ENCODE assay signal across 10 cellular contexts in the genomic region with DNA sequence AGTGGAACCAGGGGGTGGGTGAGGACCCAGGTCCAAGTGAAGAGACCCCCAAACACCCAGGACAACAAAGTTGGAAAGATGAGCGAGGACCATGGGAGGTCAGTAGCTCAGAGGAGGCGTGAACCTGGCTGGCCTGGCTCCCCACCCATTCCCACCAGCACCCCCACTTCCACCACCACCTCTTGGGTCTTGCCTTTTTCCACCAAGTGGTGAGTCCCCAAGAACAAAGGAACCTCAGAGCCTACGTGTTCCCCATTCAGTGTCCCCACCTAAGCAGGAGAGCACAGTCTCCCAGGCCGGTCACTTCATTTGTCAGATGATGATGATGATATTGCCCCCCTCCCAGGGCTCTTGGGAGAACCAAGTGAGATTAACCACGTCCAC. TPM values are rescaled to one million over a fixed set of nuclear protein-coding genes. Genes with fewer than 3 reads are reported as not detected.
DNase-seq lines count a peak whose midpoint lies in the region; ATAC-seq, FAIRE-seq and TF ChIP-seq lines count a peak whose summit lies in the region.
"Had no signal": no experiment of that assay in that cellular context is flagged by ENCODE, and none has a peak within 500 bp of the region (broad histone marks: within the 10 kb centered on the region; RNA-seq: fewer than 3 reads in every experiment).

No MANE protein-coding gene starts in this region.

- peaks cover 27 to 32% of the 10 kb centered on the region in 2 experiments for H3K36me3 ChIP-seq in HepG2 (replicated peaks in 1 of 2; ENCODE audit: control insufficient read depth in 1 of 2, insufficient read depth in 2 of 2, low read length in 2 of 2)

- no peaks in the 10 kb centered on the region for H3K9me3 Mint-ChIP-seq in activated naive CD8-positive, alpha-beta T cell treated with anti-CD3 and anti-CD28 coated beads, Interleukin-2, amount 10 ng/mL, durations not matched to agents 7 days and 5 days
- no peaks in the 10 kb centered on the region for H3K9me3 Mint-ChIP-seq in activated naive CD8-positive, alpha-beta T cell treated with anti-CD3 and anti-CD28 coated beads for 36 hours
- H3K9me3 Mint-ChIP-seq in activated CD4-positive, alpha-beta memory T cell treated with anti-CD3 and anti-CD28 coated beads, Interleukin-2, amount 10 ng/mL, durations not matched to agents 7 days and 5 days: no peaks in the 10 kb centered on the region
- no peaks in the 10 kb centered on the region for H3K9me3 Mint-ChIP-seq in stimulated activated naive B cell treated with anti-CD40 and anti-IgM and Interleukin-4, amounts not matched to agents 10 μg/mL and 1 μg/mL and 100 μg/mL, for 72 hours
- H3K9me3 Mint-ChIP-seq: GM23338 had no signal

- POLR2A ChIA-PET in activated naive CD8-positive, alpha-beta T cell treated with anti-CD3 and anti-CD28 coated beads, Interleukin-2, amount 10 ng/mL, durations not matched to agents 7 days and 5 days (lab: Charles Lee): interaction anchor here (0.5 to 2.2 kb wide), 6 partner anchors 9 to 97 kb away, joined by 3 to 7 read pairs (median 4); a partner anchor contains a TSS
- POLR2A ChIA-PET in activated CD4-positive, alpha-beta memory T cell treated with anti-CD3 and anti-CD28 coated beads, Interleukin-2, amount 10 ng/mL, durations not matched to agents 7 days and 5 days (lab: Charles Lee): interaction anchor here (0.6 to 3.2 kb wide), 13 partner anchors 8 to 283 kb away, joined by 3 to 14 read pairs (median 5); a partner anchor contains a TSS
- POLR2A ChIA-PET in HepG2 (lab: Yijun Ruan, JAX): interaction anchor here (0.9 to 8.2 kb wide), 28 partner anchors 8 to 236 kb away, joined by 3 to 66 read pairs (median 6); a partner anchor contains a TSS

- DNase-seq in activated naive CD8-positive, alpha-beta T cell treated with anti-CD3 and anti-CD28 coated beads, Interleukin-2, amount 10 ng/mL, durations not matched to agents 7 days and 5 days: no peak
- no peak for DNase-seq in activated naive CD8-positive, alpha-beta T cell treated with anti-CD3 and anti-CD28 coated beads for 36 hours
- no peak for DNase-seq in activated CD4-positive, alpha-beta memory T cell treated with anti-CD3 and anti-CD28 coated beads, Interleukin-2, amount 10 ng/mL, durations not matched to agents 7 days and 5 days
- DNase-seq in HepG2 (ENCODE audit: low spot score) (no peak), NCI-H524 (lab: John Stamatoyannopoulos, UW) (no peak), foreskin melanocyte (no peak), SKM-1 (lab: John Stamatoyannopoulos, UW; ENCODE audit: unreplicated experiment) (no peak)
- no peak for DNase-seq in stimulated activated naive B cell treated with anti-CD40 and anti-IgM and Interleukin-4, amounts not matched to agents 10 μg/mL and 1 μg/mL and 100 μg/mL, for 72 hours

- peaks cover 55% of the 10 kb centered on the region for H3K4me1 ChIP-seq in HepG2 (ENCODE audit: insufficient read depth, low read length)

- 97% methylated on average over 5 of the region's 5 CpGs for WGBS in HepG2 (ENCODE audit: low lambda C conversion rate)

- H3K4me3 Mint-ChIP-seq in activated naive CD8-positive, alpha-beta T cell treated with anti-CD3 and anti-CD28 coated beads, Interleukin-2, amount 10 ng/mL, durations not matched to agents 7 days and 5 days: no peak overlapping the region
- no peak overlapping the region for H3K4me3 Mint-ChIP-seq in activated naive CD8-positive, alpha-beta T cell treated with anti-CD3 and anti-CD28 coated beads for 36 hours
- H3K4me3 Mint-ChIP-seq in activated CD4-positive, alpha-beta memory T cell treated with anti-CD3 and anti-CD28 coated beads, Interleukin-2, amount 10 ng/mL, durations not matched to agents 7 days and 5 days: no peak overlapping the region
- H3K4me3 Mint-ChIP-seq in stimulated activated naive B cell treated with anti-CD40 and anti-IgM and Interleukin-4, amounts not matched to agents 10 μg/mL and 1 μg/mL and 100 μg/mL, for 72 hours: peak overlapping the region; percentile 76 to 78
- H3K4me3 Mint-ChIP-seq: GM23338 had no signal

- no peak for TF ChIP-seq CTCF in HepG2 (CRISPR knock-in tag; IDR thresholded peaks at IDR 0.05)

- BruUV-seq in HepG2 (replicated peaks; lab: Mats Ljungman, UMichigan): TSS peak; percentile 60

- H3K36me3 Mint-ChIP-seq in activated naive CD8-positive, alpha-beta T cell treated with anti-CD3 and anti-CD28 coated beads, Interleukin-2, amount 10 ng/mL, durations not matched to agents 7 days and 5 days: peaks cover 2% of the 10 kb centered on the region
- H3K36me3 Mint-ChIP-seq in activated naive CD8-positive, alpha-beta T cell treated with anti-CD3 and anti-CD28 coated beads for 36 hours: peaks cover 29% of the 10 kb centered on the region
- H3K36me3 Mint-ChIP-seq in activated CD4-positive, alpha-beta memory T cell treated with anti-CD3 and anti-CD28 coated beads, Interleukin-2, amount 10 ng/mL, durations not matched to agents 7 days and 5 days (ENCODE audit: low read depth): peaks cover 24% of the 10 kb centered on the region
- peaks cover 35 to 45% of the 10 kb centered on the region in 2 donors for H3K36me3 Mint-ChIP-seq in stimulated activated naive B cell treated with anti-CD40 and anti-IgM and Interleukin-4, amounts not matched to agents 10 μg/mL and 1 μg/mL and 100 μg/mL, for 72 hours

- H3K4me2 ChIP-seq in HepG2 (ENCODE audit: low read depth, low read length): peak overlapping the region; percentile 88

- intact Hi-C loops in HepG2 (cut with micrococcal nuclease; ENCODE audit: unreplicated experiment): loop anchor here (10.0 kb wide), 1 partner anchor 147 kb away; a partner anchor contains a TSS

- H3K79me2 ChIP-seq in HepG2 (ENCODE audit: insufficient read depth, low read length): no peaks in the 10 kb centered on the region

- H3K27ac Mint-ChIP-seq in activated naive CD8-positive, alpha-beta T cell treated with anti-CD3 and anti-CD28 coated beads, Interleukin-2, amount 10 ng/mL, durations not matched to agents 7 days and 5 days: peak overlapping the region; percentile 87
- H3K27ac Mint-ChIP-seq in activated naive CD8-positive, alpha-beta T cell treated with anti-CD3 and anti-CD28 coated beads for 36 hours: no peak overlapping the region
- peak overlapping the region; percentile 84 for H3K27ac Mint-ChIP-seq in activated CD4-positive, alpha-beta memory T cell treated with anti-CD3 and anti-CD28 coated beads, Interleukin-2, amount 10 ng/mL, durations not matched to agents 7 days and 5 days
- peak overlapping the region; percentile 93 for H3K27ac Mint-ChIP-seq in stimulated activated naive B cell treated with anti-CD40 and anti-IgM and Interleukin-4, amounts not matched to agents 10 μg/mL and 1 μg/mL and 100 μg/mL, for 72 hours
- H3K27ac Mint-ChIP-seq: GM23338 had no signal

- ATAC-seq in activated naive CD8-positive, alpha-beta T cell treated with anti-CD3 and anti-CD28 coated beads, Interleukin-2, amount 10 ng/mL, durations not matched to agents 7 days and 5 days (ENCODE audit: low read depth): no peak
- no peak for ATAC-seq in HepG2
- no peak for ATAC-seq in stimulated activated naive B cell treated with anti-CD40 and anti-IgM and Interleukin-4, amounts not matched to agents 10 μg/mL and 1 μg/mL and 100 μg/mL, for 72 hours (replicated peaks)

- peak overlapping the region; percentile 62; the same call in 1 of the 2 replicates for H3K9ac ChIP-seq in HepG2 (ENCODE audit: insufficient read depth, low read depth, low read length)

- H3K9me3 ChIP-seq in HepG2 (ENCODE audit: low read length): no peaks in the 10 kb centered on the region

- FAIRE-seq in HepG2 (lab: Jason Lieb, UNC): no peak

- peaks cover 22% of the 10 kb centered on the region for H3K4me1 Mint-ChIP-seq in activated naive CD8-positive, alpha-beta T cell treated with anti-CD3 and anti-CD28 coated beads, Interleukin-2, amount 10 ng/mL, durations not matched to agents 7 days and 5 days
- peaks cover 26% of the 10 kb centered on the region for H3K4me1 Mint-ChIP-seq in activated naive CD8-positive, alpha-beta T cell treated with anti-CD3 and anti-CD28 coated beads for 36 hours
- H3K4me1 Mint-ChIP-seq in activated CD4-positive, alpha-beta memory T cell treated with anti-CD3 and anti-CD28 coated beads, Interleukin-2, amount 10 ng/mL, durations not matched to agents 7 days and 5 days: peaks cover 39% of the 10 kb centered on the region
- H3K4me1 Mint-ChIP-seq in stimulated activated naive B cell treated with anti-CD40 and anti-IgM and Interleukin-4, amounts not matched to agents 10 μg/mL and 1 μg/mL and 100 μg/mL, for 72 hours: peaks cover 29 to 42% of the 10 kb centered on the region in 2 donors
- H3K4me1 Mint-ChIP-seq: GM23338 had no signal

- TF ChIP-seq EP300 in HepG2 (IDR thresholded peaks at IDR 0.05; ENCODE audit: low read depth in 2 of 2, low read length in 2 of 2) (no peak), HepG2 (CRISPR knock-in tag; IDR thresholded peaks at IDR 0.05; ENCODE audit: borderline replicate concordance) (no peak)

- no peaks in the 10 kb centered on the region for H3K27me3 ChIP-seq in HepG2 (ENCODE audit: control insufficient read depth in 1 of 2, insufficient read depth in 2 of 2, low read length in 2 of 2)

- H2AFZ ChIP-seq in HepG2 (ENCODE audit: low read length): no peak overlapping the region
- H2AFZ ChIP-seq: GM23338 had no signal

- TF ChIP-seq RAD21 in HepG2 (CRISPR knock-in tag; IDR thresholded peaks at IDR 0.05): no peak

- H3K27ac ChIP-seq in HepG2 (ENCODE audit: extremely low read length, insufficient read depth, low read length): peak overlapping the region; percentile 70

- H4K20me1 ChIP-seq in HepG2 (ENCODE audit: insufficient read depth, low read length): no peaks in the 10 kb centered on the region

- CTCF ChIA-PET in activated CD4-positive, alpha-beta memory T cell treated with anti-CD3 and anti-CD28 coated beads, Interleukin-2, amount 10 ng/mL, durations not matched to agents 7 days and 5 days (lab: Charles Lee): interaction anchor here (0.8 to 1.4 kb wide), 3 partner anchors 8 to 93 kb away, joined by 3 to 9 read pairs (median 5); no protein-coding TSS in a partner anchor
- CTCF ChIA-PET in HepG2 (lab: Yijun Ruan, JAX; ENCODE audit: low intra/inter-chr PET ratio, low total read pairs): no interaction called here

- in situ Hi-C loops in HepG2 (cut with HindIII; ENCODE audit: extremely low pct_ligation_motif_present, low pct_unique_long_range_greater_than_20kb): no loop called here

- H3K4me3 ChIP-seq in HepG2 (replicated peaks in 1 of 3; ENCODE audit: insufficient read depth in 1 of 3, low read depth in 2 of 3, low read length in 3 of 3): peak overlapping the region in 1 of 3 experiments; percentile 72; a peak in 1 of 6 replicates
- H3K4me3 ChIP-seq: GM23338 had no signal

- no peaks in the 10 kb centered on the region for H3K27me3 Mint-ChIP-seq in activated naive CD8-positive, alpha-beta T cell treated with anti-CD3 and anti-CD28 coated beads, Interleukin-2, amount 10 ng/mL, durations not matched to agents 7 days and 5 days
- peaks cover 6% of the 10 kb centered on the region for H3K27me3 Mint-ChIP-seq in activated naive CD8-positive, alpha-beta T cell treated with anti-CD3 and anti-CD28 coated beads for 36 hours
- no peaks in the 10 kb centered on the region for H3K27me3 Mint-ChIP-seq in activated CD4-positive, alpha-beta memory T cell treated with anti-CD3 and anti-CD28 coated beads, Interleukin-2, amount 10 ng/mL, durations not matched to agents 7 days and 5 days
- no peaks in the 10 kb centered on the region for H3K27me3 Mint-ChIP-seq in stimulated activated naive B cell treated with anti-CD40 and anti-IgM and Interleukin-4, amounts not matched to agents 10 μg/mL and 1 μg/mL and 100 μg/mL, for 72 hours

- TF ChIP-seq POLR2A in HepG2 (IDR thresholded peaks at IDR 0.05; ENCODE audit: insufficient read depth in 1 of 2, low read depth in 2 of 2, low read length in 2 of 2): no peak

RNA-seq across cellular contexts. Expression of a gene that starts 0.5 kb away (rescaled TPM):
- 1 to 10 TPM; 5.2 to 5.7 TPM for total RNA-seq in activated naive CD8-positive, alpha-beta T cell treated with anti-CD3 and anti-CD28 coated beads, Interleukin-2, amount 10 ng/mL, durations not matched to agents 7 days and 5 days
- total RNA-seq in activated naive CD8-positive, alpha-beta T cell treated with anti-CD3 and anti-CD28 coated beads for 36 hours: 1 to 10 TPM; 1.6 to 1.7 TPM
- 10 to 100 TPM; 11.0 to 12.2 TPM for total RNA-seq in activated CD4-positive, alpha-beta memory T cell treated with anti-CD3 and anti-CD28 coated beads, Interleukin-2, amount 10 ng/mL, durations not matched to agents 7 days and 5 days
- 0.79 and 0.86 TPM in 2 replicates for total RNA-seq in HepG2 (2016; rRNA removed; fragmentation: Illumina TruSeq; extraction: Trizol)
- total RNA-seq in HepG2 (2016; cell fraction: cytosol; rRNA removed; fragmentation: Illumina TruSeq; extraction: Trizol; ENCODE audit: low read depth): 0.26 and 0.61 TPM in 2 replicates
- total RNA-seq in HepG2 (2016; cell fraction: insoluble cytoplasmic fraction; rRNA removed; fragmentation: Illumina TruSeq; extraction: Trizol): 1.00 and 1.6 TPM in 2 replicates
- total RNA-seq in HepG2 (2016; cell fraction: membrane; rRNA removed; fragmentation: Illumina TruSeq; extraction: Trizol): 1.1 TPM in 2 replicates
- total RNA-seq in HepG2 (2016; cell fraction: nucleus; rRNA removed; fragmentation: Illumina TruSeq; extraction: Trizol): 1.1 and 1.5 TPM in 2 replicates
- polyA plus RNA-seq in HepG2 (2011; rRNA removed): 3.3 and 4.4 TPM in 2 replicates
- polyA plus RNA-seq in HepG2 (2011; cell fraction: cytosol; rRNA removed): 1.2 and 1.4 TPM in 2 replicates
- 14.3 and 22.4 TPM in 2 replicates for polyA plus RNA-seq in HepG2 (2011; cell fraction: nucleus; rRNA removed)
- 4.3 and 5.0 TPM in 2 replicates for polyA plus RNA-seq in HepG2 (2012)
- polyA plus RNA-seq in HepG2 (2016; cell fraction: cytosol; fragmentation: Illumina TruSeq; extraction: Trizol; ENCODE audit: low read depth): 0.23 and 0.25 TPM in 2 replicates
- polyA plus RNA-seq in HepG2 (2016; cell fraction: insoluble cytoplasmic fraction; fragmentation: Illumina TruSeq; extraction: Trizol; ENCODE audit: low read depth): 0.87 and 1.4 TPM in 2 replicates
- polyA plus RNA-seq in HepG2 (2016; cell fraction: membrane; fragmentation: Illumina TruSeq; extraction: Trizol; ENCODE audit: low read depth): 0.29 and 0.52 TPM in 2 replicates
- 2.7 and 3.6 TPM in 2 replicates for polyA plus RNA-seq in HepG2 (2016; cell fraction: nucleus; fragmentation: Illumina TruSeq; extraction: Trizol; ENCODE audit: insufficient read depth, low read depth)
- 3.8 and 4.5 TPM in 2 replicates for polyA minus RNA-seq in HepG2 (2011; rRNA and poly(A)+ RNA removed; ENCODE audit: low replicate concordance)
- 2.0 and 3.0 TPM in 2 replicates for polyA minus RNA-seq in HepG2 (2011; cell fraction: cytosol; rRNA and poly(A)+ RNA removed)
- polyA minus RNA-seq in HepG2 (2011; cell fraction: nucleus; rRNA and poly(A)+ RNA removed): 3.0 and 9.0 TPM in 2 replicates

RNA-seq across cellular contexts. Expression of a gene that starts 15.2 kb away (rescaled TPM):
- 10 to 100 TPM; 13.1 to 18.1 TPM for total RNA-seq in activated naive CD8-positive, alpha-beta T cell treated with anti-CD3 and anti-CD28 coated beads, Interleukin-2, amount 10 ng/mL, durations not matched to agents 7 days and 5 days
- 1 to 10 TPM; 7.6 to 9.5 TPM for total RNA-seq in activated naive CD8-positive, alpha-beta T cell treated with anti-CD3 and anti-CD28 coated beads for 36 hours
- 10 to 100 TPM; 10.7 to 14.6 TPM for total RNA-seq in activated CD4-positive, alpha-beta memory T cell treated with anti-CD3 and anti-CD28 coated beads, Interleukin-2, amount 10 ng/mL, durations not matched to agents 7 days and 5 days
- 0.56 and 2.5 TPM in 2 replicates for total RNA-seq in HepG2 (2016; rRNA removed; fragmentation: Illumina TruSeq; extraction: Trizol)
- 2.3 TPM in 2 replicates for total RNA-seq in HepG2 (2016; cell fraction: cytosol; rRNA removed; fragmentation: Illumina TruSeq; extraction: Trizol; ENCODE audit: low read depth)
- total RNA-seq in HepG2 (2016; cell fraction: insoluble cytoplasmic fraction; rRNA removed; fragmentation: Illumina TruSeq; extraction: Trizol): 0.51 and 2.0 TPM in 2 replicates
- total RNA-seq in HepG2 (2016; cell fraction: membrane; rRNA removed; fragmentation: Illumina TruSeq; extraction: Trizol): 0.90 and 0.96 TPM in 2 replicates
- total RNA-seq in HepG2 (2016; cell fraction: nucleus; rRNA removed; fragmentation: Illumina TruSeq; extraction: Trizol): 2.3 and 5.6 TPM in 2 replicates
- polyA plus RNA-seq in HepG2 (2011; rRNA removed): 3.9 and 5.3 TPM in 2 replicates
- 0.92 and 1.1 TPM in 2 replicates for polyA plus RNA-seq in HepG2 (2011; cell fraction: cytosol; rRNA removed)
- 49.5 and 69.8 TPM in 2 replicates for polyA plus RNA-seq in HepG2 (2011; cell fraction: nucleus; rRNA removed)
- polyA plus RNA-seq in HepG2 (2012): 4.7 and 9.1 TPM in 2 replicates
- polyA plus RNA-seq in HepG2 (2016; cell fraction: cytosol; fragmentation: Illumina TruSeq; extraction: Trizol; ENCODE audit: low read depth): 0.23 and 0.59 TPM in 2 replicates
- 0.53 and 0.99 TPM in 2 replicates for polyA plus RNA-seq in HepG2 (2016; cell fraction: insoluble cytoplasmic fraction; fragmentation: Illumina TruSeq; extraction: Trizol; ENCODE audit: low read depth)
- polyA plus RNA-seq in HepG2 (2016; cell fraction: membrane; fragmentation: Illumina TruSeq; extraction: Trizol; ENCODE audit: low read depth): 0.41 and 0.44 TPM in 2 replicates
- polyA plus RNA-seq in HepG2 (2016; cell fraction: nucleus; fragmentation: Illumina TruSeq; extraction: Trizol; ENCODE audit: insufficient read depth, low read depth): 12.4 and 21.2 TPM in 2 replicates
- polyA minus RNA-seq in HepG2 (2011; rRNA and poly(A)+ RNA removed; ENCODE audit: low replicate concordance): not detected in 2 replicates
- polyA minus RNA-seq in HepG2 (2011; cell fraction: cytosol; rRNA and poly(A)+ RNA removed): not detected in 2 replicates
- polyA minus RNA-seq in HepG2 (2011; cell fraction: nucleus; rRNA and poly(A)+ RNA removed): 5.4 and 6.5 TPM in 2 replicates
- polyA plus RNA-seq: neural cell had no signal

RNA-seq across cellular contexts. Expression of a gene that starts 17.9 kb away (rescaled TPM):
- 10 to 100 TPM; 68.2 to 75.3 TPM for total RNA-seq in activated naive CD8-positive, alpha-beta T cell treated with anti-CD3 and anti-CD28 coated beads, Interleukin-2, amount 10 ng/mL, durations not matched to agents 7 days and 5 days
- 100 to 1,000 TPM; 176 to 181 TPM for total RNA-seq in activated naive CD8-positive, alpha-beta T cell treated with anti-CD3 and anti-CD28 coated beads for 36 hours
- 10 to 100 TPM; 84.1 to 88.4 TPM for total RNA-seq in activated CD4-positive, alpha-beta memory T cell treated with anti-CD3 and anti-CD28 coated beads, Interleukin-2, amount 10 ng/mL, durations not matched to agents 7 days and 5 days
- 56.1 and 59.2 TPM in 2 replicates for total RNA-seq in HepG2 (2016; rRNA removed; fragmentation: Illumina TruSeq; extraction: Trizol)
- total RNA-seq in HepG2 (2016; cell fraction: cytosol; rRNA removed; fragmentation: Illumina TruSeq; extraction: Trizol; ENCODE audit: low read depth): 36.5 and 36.9 TPM in 2 replicates
- 50.7 and 55.3 TPM in 2 replicates for total RNA-seq in HepG2 (2016; cell fraction: insoluble cytoplasmic fraction; rRNA removed; fragmentation: Illumina TruSeq; extraction: Trizol)
- 27.2 and 29.5 TPM in 2 replicates for total RNA-seq in HepG2 (2016; cell fraction: membrane; rRNA removed; fragmentation: Illumina TruSeq; extraction: Trizol)
- 86.8 and 97.8 TPM in 2 replicates for total RNA-seq in HepG2 (2016; cell fraction: nucleus; rRNA removed; fragmentation: Illumina TruSeq; extraction: Trizol)
- polyA plus RNA-seq in HepG2 (2011; rRNA removed): 14.7 and 19.9 TPM in 2 replicates
- 9.3 and 11.8 TPM in 2 replicates for polyA plus RNA-seq in HepG2 (2011; cell fraction: cytosol; rRNA removed)
- polyA plus RNA-seq in HepG2 (2011; cell fraction: nucleus; rRNA removed): 168 and 186 TPM in 2 replicates
- 66.0 and 85.3 TPM in 2 replicates for polyA plus RNA-seq in HepG2 (2012)
- 13.0 and 13.1 TPM in 2 replicates for polyA plus RNA-seq in HepG2 (2016; cell fraction: cytosol; fragmentation: Illumina TruSeq; extraction: Trizol; ENCODE audit: low read depth)
- polyA plus RNA-seq in HepG2 (2016; cell fraction: insoluble cytoplasmic fraction; fragmentation: Illumina TruSeq; extraction: Trizol; ENCODE audit: low read depth): 49.9 and 74.0 TPM in 2 replicates
- polyA plus RNA-seq in HepG2 (2016; cell fraction: membrane; fragmentation: Illumina TruSeq; extraction: Trizol; ENCODE audit: low read depth): 19.6 and 25.4 TPM in 2 replicates
- 221 and 231 TPM in 2 replicates for polyA plus RNA-seq in HepG2 (2016; cell fraction: nucleus; fragmentation: Illumina TruSeq; extraction: Trizol; ENCODE audit: insufficient read depth, low read depth)
- 58.3 and 63.6 TPM in 2 replicates for polyA minus RNA-seq in HepG2 (2011; rRNA and poly(A)+ RNA removed; ENCODE audit: low replicate concordance)
- polyA minus RNA-seq in HepG2 (2011; cell fraction: cytosol; rRNA and poly(A)+ RNA removed): 37.6 and 39.2 TPM in 2 replicates
- 34.9 and 47.5 TPM in 2 replicates for polyA minus RNA-seq in HepG2 (2011; cell fraction: nucleus; rRNA and poly(A)+ RNA removed)

RNA-seq across cellular contexts. Expression of a gene that starts 29.1 kb away (rescaled TPM):
- 10 to 100 TPM; 89.9 to 97.9 TPM for total RNA-seq in activated naive CD8-positive, alpha-beta T cell treated with anti-CD3 and anti-CD28 coated beads, Interleukin-2, amount 10 ng/mL, durations not matched to agents 7 days and 5 days
- 100 to 1,000 TPM; 145 TPM for total RNA-seq in activated naive CD8-positive, alpha-beta T cell treated with anti-CD3 and anti-CD28 coated beads for 36 hours
- 100 to 1,000 TPM; 100 to 108 TPM for total RNA-seq in activated CD4-positive, alpha-beta memory T cell treated with anti-CD3 and anti-CD28 coated beads, Interleukin-2, amount 10 ng/mL, durations not matched to agents 7 days and 5 days
- total RNA-seq in HepG2 (2016; rRNA removed; fragmentation: Illumina TruSeq; extraction: Trizol): 90.5 and 93.7 TPM in 2 replicates
- 84.8 and 113 TPM in 2 replicates for total RNA-seq in HepG2 (2016; cell fraction: cytosol; rRNA removed; fragmentation: Illumina TruSeq; extraction: Trizol; ENCODE audit: low read depth)
- 85.1 and 91.1 TPM in 2 replicates for total RNA-seq in HepG2 (2016; cell fraction: insoluble cytoplasmic fraction; rRNA removed; fragmentation: Illumina TruSeq; extraction: Trizol)
- 109 and 138 TPM in 2 replicates for total RNA-seq in HepG2 (2016; cell fraction: membrane; rRNA removed; fragmentation: Illumina TruSeq; extraction: Trizol)
- total RNA-seq in HepG2 (2016; cell fraction: nucleus; rRNA removed; fragmentation: Illumina TruSeq; extraction: Trizol): 34.2 and 38.1 TPM in 2 replicates
- 64.7 and 69.4 TPM in 2 replicates for polyA plus RNA-seq in HepG2 (2011; rRNA removed)
- polyA plus RNA-seq in HepG2 (2011; cell fraction: cytosol; rRNA removed): 89.7 and 101 TPM in 2 replicates
- 34.2 and 36.0 TPM in 2 replicates for polyA plus RNA-seq in HepG2 (2011; cell fraction: nucleus; rRNA removed)
- polyA plus RNA-seq in HepG2 (2012): 71.2 and 86.4 TPM in 2 replicates
- 98.5 and 146 TPM in 2 replicates for polyA plus RNA-seq in HepG2 (2016; cell fraction: cytosol; fragmentation: Illumina TruSeq; extraction: Trizol; ENCODE audit: low read depth)
- 103 and 104 TPM in 2 replicates for polyA plus RNA-seq in HepG2 (2016; cell fraction: insoluble cytoplasmic fraction; fragmentation: Illumina TruSeq; extraction: Trizol; ENCODE audit: low read depth)
- polyA plus RNA-seq in HepG2 (2016; cell fraction: membrane; fragmentation: Illumina TruSeq; extraction: Trizol; ENCODE audit: low read depth): 107 and 140 TPM in 2 replicates
- 61.6 and 67.5 TPM in 2 replicates for polyA plus RNA-seq in HepG2 (2016; cell fraction: nucleus; fragmentation: Illumina TruSeq; extraction: Trizol; ENCODE audit: insufficient read depth, low read depth)
- polyA minus RNA-seq in HepG2 (2011; rRNA and poly(A)+ RNA removed; ENCODE audit: low replicate concordance): 56.3 and 77.2 TPM in 2 replicates
- 44.2 and 47.4 TPM in 2 replicates for polyA minus RNA-seq in HepG2 (2011; cell fraction: cytosol; rRNA and poly(A)+ RNA removed)
- 7.2 and 10.2 TPM in 2 replicates for polyA minus RNA-seq in HepG2 (2011; cell fraction: nucleus; rRNA and poly(A)+ RNA removed)

RNA-seq across cellular contexts. Expression of a gene that starts 37.4 kb away (rescaled TPM):
- total RNA-seq in activated naive CD8-positive, alpha-beta T cell treated with anti-CD3 and anti-CD28 coated beads, Interleukin-2, amount 10 ng/mL, durations not matched to agents 7 days and 5 days: 1 to 10 TPM; 3.3 to 4.5 TPM
- total RNA-seq in activated naive CD8-positive, alpha-beta T cell treated with anti-CD3 and anti-CD28 coated beads for 36 hours: 1 to 10 TPM; 1.2 to 1.5 TPM
- 1 to 10 TPM; 2.8 to 3.0 TPM for total RNA-seq in activated CD4-positive, alpha-beta memory T cell treated with anti-CD3 and anti-CD28 coated beads, Interleukin-2, amount 10 ng/mL, durations not matched to agents 7 days and 5 days
- total RNA-seq in HepG2 (2016; rRNA removed; fragmentation: Illumina TruSeq; extraction: Trizol): 0.55 and 0.94 TPM in 2 replicates
- total RNA-seq in HepG2 (2016; cell fraction: cytosol; rRNA removed; fragmentation: Illumina TruSeq; extraction: Trizol; ENCODE audit: low read depth): 0.18 and 0.30 TPM in 2 replicates
- total RNA-seq in HepG2 (2016; cell fraction: insoluble cytoplasmic fraction; rRNA removed; fragmentation: Illumina TruSeq; extraction: Trizol): 0.87 and 0.97 TPM in 2 replicates
- 0.55 and 0.56 TPM in 2 replicates for total RNA-seq in HepG2 (2016; cell fraction: membrane; rRNA removed; fragmentation: Illumina TruSeq; extraction: Trizol)
- total RNA-seq in HepG2 (2016; cell fraction: nucleus; rRNA removed; fragmentation: Illumina TruSeq; extraction: Trizol): 0.38 and 0.47 TPM in 2 replicates
- polyA plus RNA-seq in HepG2 (2011; rRNA removed): 0.78 and 1.0 TPM in 2 replicates
- 0.67 and 0.72 TPM in 2 replicates for polyA plus RNA-seq in HepG2 (2011; cell fraction: cytosol; rRNA removed)
- 0.45 and 0.73 TPM in 2 replicates for polyA plus RNA-seq in HepG2 (2011; cell fraction: nucleus; rRNA removed)
- polyA plus RNA-seq in HepG2 (2012): 0.87 and 1.1 TPM in 2 replicates
- polyA plus RNA-seq in HepG2 (2016; cell fraction: cytosol; fragmentation: Illumina TruSeq; extraction: Trizol; ENCODE audit: low read depth): 0.08 and 0.12 TPM in 2 replicates
- polyA plus RNA-seq in HepG2 (2016; cell fraction: insoluble cytoplasmic fraction; fragmentation: Illumina TruSeq; extraction: Trizol; ENCODE audit: low read depth): 0.98 and 1.0 TPM in 2 replicates
- polyA plus RNA-seq in HepG2 (2016; cell fraction: membrane; fragmentation: Illumina TruSeq; extraction: Trizol; ENCODE audit: low read depth): 0.34 and 0.37 TPM in 2 replicates
- 0.93 and 1.0 TPM in 2 replicates for polyA plus RNA-seq in HepG2 (2016; cell fraction: nucleus; fragmentation: Illumina TruSeq; extraction: Trizol; ENCODE audit: insufficient read depth, low read depth)
- 0.46 and 2.2 TPM in 2 replicates for polyA minus RNA-seq in HepG2 (2011; rRNA and poly(A)+ RNA removed; ENCODE audit: low replicate concordance)
- polyA minus RNA-seq in HepG2 (2011; cell fraction: cytosol; rRNA and poly(A)+ RNA removed): 0.44 and 0.59 TPM in 2 replicates
- 0.25 and 0.39 TPM in 2 replicates for polyA minus RNA-seq in HepG2 (2011; cell fraction: nucleus; rRNA and poly(A)+ RNA removed)

Comparison
In these comparisons a context has a peak if more than half of its experiments do, and no peak if none do; other contexts are left out.
1. H3K4me3 Mint-ChIP-seq: peak in stimulated activated naive B cell treated with anti-CD40 and anti-IgM and Interleukin-4, amounts not matched to agents 10 μg/mL and 1 μg/mL and 100 μg/mL, for 72 hours (2 of 2); none in activated naive CD8-positive, alpha-beta T cell treated with anti-CD3 and anti-CD28 coated beads, Interleukin-2, amount 10 ng/mL, durations not matched to agents 7 days and 5 days (single experiment), activated naive CD8-positive, alpha-beta T cell treated with anti-CD3 and anti-CD28 coated beads for 36 hours (single experiment) and activated CD4-positive, alpha-beta memory T cell treated with anti-CD3 and anti-CD28 coated beads, Interleukin-2, amount 10 ng/mL, durations not matched to agents 7 days and 5 days (single experiment).